22 cellular contexts compared by ENCODE assay signal in the genomic region with DNA sequence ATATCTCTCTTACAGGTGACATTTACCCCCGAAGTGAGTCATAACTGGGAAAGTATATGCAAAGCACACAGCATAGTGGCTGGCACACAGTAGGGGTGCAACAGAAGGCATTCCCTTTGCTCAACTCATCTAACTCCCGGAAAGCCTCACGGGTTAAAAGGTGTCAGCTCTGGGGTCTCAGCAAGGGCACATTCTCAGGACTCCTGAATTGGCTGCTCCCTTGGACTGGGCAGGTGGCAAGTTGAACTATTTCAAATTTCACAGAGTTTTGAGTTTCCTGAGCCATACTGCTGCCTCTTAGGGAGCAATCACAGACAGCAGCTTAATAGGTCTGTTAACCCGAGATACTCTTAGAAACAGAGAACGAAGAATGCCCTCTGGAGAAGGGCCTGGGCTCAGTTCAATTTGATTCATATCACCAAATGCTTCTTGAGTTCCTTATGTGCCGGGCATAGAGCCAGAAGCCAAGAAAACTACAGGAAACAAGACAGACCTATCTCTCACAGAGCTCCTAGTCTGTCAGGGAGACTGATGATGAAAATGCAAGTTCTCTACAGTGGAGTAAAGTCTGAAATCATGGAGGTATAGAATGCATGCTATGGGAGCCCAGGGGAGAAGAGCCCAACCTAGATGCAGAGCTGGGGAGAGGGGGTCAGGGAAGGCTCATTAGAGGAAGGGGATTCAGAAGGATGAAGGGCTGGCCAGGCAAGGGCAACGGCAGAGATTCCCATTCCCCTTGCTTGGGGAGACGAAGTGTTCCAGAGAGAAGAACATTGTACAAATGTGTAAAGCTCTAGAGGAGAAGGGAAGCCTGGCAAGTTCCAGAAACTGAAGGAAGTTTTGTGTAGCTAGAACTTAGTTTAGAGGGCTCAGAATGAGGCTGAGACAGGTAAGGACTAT.
DNase-seq lines count a peak whose midpoint lies in the region; ATAC-seq, FAIRE-seq and TF ChIP-seq lines count a peak whose summit lies in the region.
"Had no signal": no experiment of that assay in that cellular context is flagged by ENCODE, and none has a peak within 500 bp of the region (broad histone marks: within the 10 kb centered on the region; RNA-seq: fewer than 3 reads in every experiment).

No MANE protein-coding gene starts in this region.

- no peak overlapping the region for H3K4me2 ChIP-seq in astrocyte (ENCODE audit: low read length)

- H3K27me3 Mint-ChIP-seq in astrocyte (ENCODE audit: low read depth, unreplicated experiment): peaks cover 6% of the 10 kb centered on the region

- H3K27ac ChIP-seq in astrocyte (ENCODE audit: low read depth, low read length) (no peak overlapping the region), aorta (ENCODE audit: low read depth in 1 of 2, low read length in 2 of 2) (no peak overlapping the region)
- H3K27ac ChIP-seq: right atrium auricular region, uterus had no signal

- FAIRE-seq in astrocyte (lab: Jason Lieb, UNC): no peak
- FAIRE-seq: bronchial epithelial cell, frontal cortex had no signal

- ATAC-seq in HG03097 (IDR thresholded peaks at IDR 0.05; ENCODE audit: low FRiP score, unreplicated experiment): no peak
- no peak for ATAC-seq in aorta (ENCODE audit: low FRiP score)
- ATAC-seq: activated CD4-positive, alpha-beta T cell treated with anti-CD3 and anti-CD28 coated beads for 36 hours had no signal

- H3K4me1 Mint-ChIP-seq in astrocyte (ENCODE audit: low read depth, unreplicated experiment): no peaks in the 10 kb centered on the region
- H3K4me1 Mint-ChIP-seq: activated CD4-positive, alpha-beta T cell treated with anti-CD3 and anti-CD28 coated beads for 36 hours; activated naive CD8-positive, alpha-beta T cell treated with anti-CD3 and anti-CD28 coated beads, Interleukin-2, amount 10 ng/mL, durations not matched to agents 7 days and 5 days had no signal

- H4K20me1 ChIP-seq in astrocyte (ENCODE audit: insufficient read depth, low read length): no peaks in the 10 kb centered on the region

- no peak overlapping the region for H2AFZ ChIP-seq in astrocyte (ENCODE audit: low read depth, low read length)

- H3K36me3 ChIP-seq in astrocyte (ENCODE audit: insufficient read depth, low read length): no peaks in the 10 kb centered on the region
- no peaks in the 10 kb centered on the region for H3K36me3 ChIP-seq in aorta (ENCODE audit: control insufficient read depth in 1 of 2, insufficient read depth in 2 of 2, low read length in 1 of 2)
- H3K36me3 ChIP-seq: right atrium auricular region, uterus had no signal

- H3K4me3 ChIP-seq in astrocyte (ENCODE audit: insufficient read depth, low read depth, low read length) (no peak overlapping the region), aorta (ENCODE audit: low read length in 2 of 2) (no peak overlapping the region)
- H3K4me3 ChIP-seq: lung, right atrium auricular region, uterus had no signal

- no peak overlapping the region for H3K9ac ChIP-seq in astrocyte (ENCODE audit: low read length)

- H3K4me1 ChIP-seq in astrocyte (ENCODE audit: insufficient read depth, low read length): peaks cover 3% of the 10 kb centered on the region
- H3K4me1 ChIP-seq in aorta (ENCODE audit: control insufficient read depth in 1 of 2, insufficient read depth in 2 of 2, low read length in 2 of 2): no peaks in the 10 kb centered on the region
- H3K4me1 ChIP-seq: right atrium auricular region, uterus had no signal

- H3K9me3 ChIP-seq in astrocyte (ENCODE audit: insufficient read depth, low read depth, low read length): no peaks in the 10 kb centered on the region
- H3K9me3 ChIP-seq in aorta (ENCODE audit: control insufficient read depth, low read length): no peaks in the 10 kb centered on the region
- H3K9me3 ChIP-seq: right atrium auricular region, uterus had no signal

- DNase-seq in AG08395 (ENCODE audit: low spot score) (peak; percentile 9), GM04504 (ENCODE audit: low read depth) (peak; percentile 7), astrocyte (ENCODE audit: low read depth) (peak; percentile 72), islet precursor cell (peak; percentile 37), aorta (no peak), H4 (ENCODE audit: low spot score) (no peak), NCI-H1436 treated with DMSO at 0.1 percent for 48 hours (lab: John Stamatoyannopoulos, UW) (no peak)
- DNase-seq: activated CD4-positive, alpha-beta T cell treated with anti-CD3 and anti-CD28 coated beads for 36 hours; activated naive CD8-positive, alpha-beta T cell treated with anti-CD3 and anti-CD28 coated beads, Interleukin-2, amount 10 ng/mL, durations not matched to agents 7 days and 5 days; EL; Kasumi-1; NCI-H1105; NCI-H526; nucleus accumbens; stimulated activated CD8-positive, alpha-beta memory T cell treated with anti-CD3 and anti-CD28 coated beads, Interleukin-4, amount 100 ng/mL, for 48 hours; uterus had no signal

- H3K36me3 Mint-ChIP-seq in astrocyte (ENCODE audit: low read depth, unreplicated experiment): peaks cover 25% of the 10 kb centered on the region
- H3K36me3 Mint-ChIP-seq: activated naive CD8-positive, alpha-beta T cell treated with anti-CD3 and anti-CD28 coated beads, Interleukin-2, amount 10 ng/mL, durations not matched to agents 7 days and 5 days had no signal

- H3K9me3 Mint-ChIP-seq in astrocyte (ENCODE audit: unreplicated experiment): peaks cover 3% of the 10 kb centered on the region
- H3K9me3 Mint-ChIP-seq: activated naive CD8-positive, alpha-beta T cell treated with anti-CD3 and anti-CD28 coated beads, Interleukin-2, amount 10 ng/mL, durations not matched to agents 7 days and 5 days; dendritic cell treated with granulocyte-macrophage colony-stimulating factor and Interleukin-4, amounts not matched to agents 40 ng/mL and 50 ng/mL, for 4 days had no signal

- intact Hi-C loops in aorta (cut with DNase I): no loop called here

- 51 to 52% methylated on average over 8 of the region's 8 CpGs for WGBS in aorta, 2 donors

- H3K27me3 ChIP-seq in astrocyte (ENCODE audit: insufficient read depth, low read length): no peaks in the 10 kb centered on the region
- H3K27me3 ChIP-seq in aorta (ENCODE audit: control insufficient read depth in 1 of 2, insufficient read depth in 2 of 2, low read length in 1 of 2): no peaks in the 10 kb centered on the region
- H3K27me3 ChIP-seq: right atrium auricular region, uterus had no signal

- no peak overlapping the region for H3K4me3 Mint-ChIP-seq in astrocyte (ENCODE audit: unreplicated experiment)
- H3K4me3 Mint-ChIP-seq: activated CD4-positive, alpha-beta T cell treated with anti-CD3 and anti-CD28 coated beads for 36 hours; activated naive CD8-positive, alpha-beta T cell treated with anti-CD3 and anti-CD28 coated beads, Interleukin-2, amount 10 ng/mL, durations not matched to agents 7 days and 5 days; dendritic cell treated with granulocyte-macrophage colony-stimulating factor and Interleukin-4, amounts not matched to agents 40 ng/mL and 50 ng/mL, for 4 days had no signal

- TF ChIP-seq CTCF in astrocyte (IDR thresholded peaks at IDR 0.05; ENCODE audit: insufficient read depth, low read depth, low read length): no peak

- H3K27ac Mint-ChIP-seq in astrocyte (ENCODE audit: unreplicated experiment): no peak overlapping the region
- H3K27ac Mint-ChIP-seq: activated CD4-positive, alpha-beta T cell treated with anti-CD3 and anti-CD28 coated beads for 36 hours; activated naive CD8-positive, alpha-beta T cell treated with anti-CD3 and anti-CD28 coated beads, Interleukin-2, amount 10 ng/mL, durations not matched to agents 7 days and 5 days; dendritic cell treated with granulocyte-macrophage colony-stimulating factor and Interleukin-4, amounts not matched to agents 40 ng/mL and 50 ng/mL, for 4 days had no signal

- no peaks in the 10 kb centered on the region for H3K79me2 ChIP-seq in astrocyte (ENCODE audit: insufficient read depth, low read length)

Comparison
In these comparisons a context has a peak if more than half of its experiments do, and no peak if none do; other contexts are left out.
1. DNase-seq: peak in AG08395 (single experiment), GM04504 (single experiment), astrocyte (single experiment) and islet precursor cell (single experiment); none in aorta (0 of 2), H4 (single experiment) and NCI-H1436 treated with DMSO at 0.1 percent for 48 hours (single experiment).